Comparison of ENCODE assay signal across 1 cellular context in genomic region chr19:41029524-41030432, GRCh38.
TF ChIP-seq lines count a peak whose summit lies in the region.

No MANE protein-coding gene starts in this region.

TF ChIP-seq in H1, 55 proteins besides CTCF, POLR2A, EP300 and RAD21 (continued from another document):
- TF ChIP-seq USF2 (IDR thresholded peaks at IDR 0.05; ENCODE audit: low read length) (no peak), JUND (IDR thresholded peaks at IDR 0.05; ENCODE audit: low read length) (no peak), RXRA (IDR thresholded peaks at IDR 0.05; ENCODE audit: insufficient read depth, low read depth, low read length) (no peak), HDAC6 (IDR thresholded peaks at IDR 0.05; ENCODE audit: low read depth, low read length) (no peak), POLR2AphosphoS5 (IDR thresholded peaks at IDR 0.05; ENCODE audit: low read depth, low read length) (no peak), CBX5 (IDR thresholded peaks at IDR 0.05; ENCODE audit: low read depth, low read length) (no peak)
